Comparison of ENCODE assay signal across 9 cellular contexts in the genomic region with DNA sequence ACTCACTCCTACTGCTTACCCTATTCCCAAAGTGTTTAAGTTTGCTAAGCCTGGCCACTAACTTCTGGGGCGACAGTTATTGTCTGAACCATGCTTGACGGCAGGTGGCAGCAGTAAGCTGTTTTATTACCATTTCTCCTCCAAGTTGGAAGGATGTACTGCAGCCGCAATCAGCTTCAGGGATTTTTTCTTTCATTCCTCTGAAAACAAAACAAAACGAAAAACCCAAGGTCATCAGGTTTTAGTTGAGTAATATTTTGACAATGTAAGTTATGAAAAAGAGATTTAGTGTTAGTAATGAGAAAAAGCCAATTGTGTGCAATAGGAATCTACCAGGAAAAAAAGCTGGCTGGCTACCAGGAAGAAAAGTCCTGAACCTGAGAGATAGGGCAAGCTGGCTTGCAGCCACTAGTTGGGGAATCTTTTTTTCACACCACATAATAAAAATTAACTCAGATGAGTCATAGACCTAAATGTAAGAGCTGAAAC. TPM values are rescaled to one million over a fixed set of nuclear protein-coding genes. Genes with fewer than 3 reads are reported as not detected.
A peak's percentile ranks its signal among the peaks of the same experiment; 100 is the strongest.
DNase-seq lines count a peak whose midpoint lies in the region; ATAC-seq and TF ChIP-seq lines count a peak whose summit lies in the region.
"Had no signal": no experiment of that assay in that cellular context is flagged by ENCODE, and none has a peak within 500 bp of the region (broad histone marks: within the 10 kb centered on the region; RNA-seq: fewer than 3 reads in every experiment).

No MANE protein-coding gene starts in this region.

- no peaks in the 10 kb centered on the region for H3K27me3 ChIP-seq in Peyer's patch

- intact Hi-C loops in activated naive CD4-positive, alpha-beta T cell treated with anti-CD3 and anti-CD28 coated beads for 36 hours (cut with micrococcal nuclease), result loop anchor here (1.0 to 5.0 kb wide), 5 partner anchors 96 to 426 kb away; a partner anchor contains a TSS

- peak; percentile 16 for DNase-seq in DMS153 treated with DMSO at 0.1 percent for 48 hours (lab: John Stamatoyannopoulos, UW; ENCODE audit: unreplicated experiment)
- peak; percentile 23 to 77 (median 54) for DNase-seq in Peyer's patch
- peak; percentile 66 for DNase-seq in activated naive CD4-positive, alpha-beta T cell treated with anti-CD3 and anti-CD28 coated beads for 36 hours
- DNase-seq in glomerular visceral epithelial cell (ENCODE audit: extremely low spot score), result peak; percentile 88
- DNase-seq in progenitor cell of endocrine pancreas (ENCODE audit: low spot score, unreplicated experiment), result peak; percentile 19
- DNase-seq in NCI-H128 (lab: John Stamatoyannopoulos, UW; ENCODE audit: unreplicated experiment), result no peak

- ATAC-seq in GM19463 (IDR thresholded peaks at IDR 0.05; ENCODE audit: unreplicated experiment), result peak; percentile 80
- peak; percentile 67 for ATAC-seq in HG03469 (IDR thresholded peaks at IDR 0.05; ENCODE audit: unreplicated experiment)

- no peaks in the 10 kb centered on the region for H3K27me3 Mint-ChIP-seq in activated naive CD4-positive, alpha-beta T cell treated with anti-CD3 and anti-CD28 coated beads for 36 hours (ENCODE audit: low read depth)
- H3K27me3 Mint-ChIP-seq in progenitor cell of endocrine pancreas, result peaks cover 11% of the 10 kb centered on the region
- H3K27me3 Mint-ChIP-seq: dendritic cell treated with granulocyte-macrophage colony-stimulating factor and Interleukin-4, amounts not matched to agents 40 ng/mL and 50 ng/mL, for 4 days had no signal

- no peak overlapping the region for H3K27ac Mint-ChIP-seq in activated naive CD4-positive, alpha-beta T cell treated with anti-CD3 and anti-CD28 coated beads for 36 hours
- no peak overlapping the region for H3K27ac Mint-ChIP-seq in progenitor cell of endocrine pancreas
- H3K27ac Mint-ChIP-seq: dendritic cell treated with granulocyte-macrophage colony-stimulating factor and Interleukin-4, amounts not matched to agents 40 ng/mL and 50 ng/mL, for 4 days had no signal

- H3K4me1 Mint-ChIP-seq in activated naive CD4-positive, alpha-beta T cell treated with anti-CD3 and anti-CD28 coated beads for 36 hours (ENCODE audit: low read depth), result peaks cover 4% of the 10 kb centered on the region
- peaks cover 3% of the 10 kb centered on the region for H3K4me1 Mint-ChIP-seq in progenitor cell of endocrine pancreas (ENCODE audit: low read depth)

- CTCF ChIA-PET in activated naive CD4-positive, alpha-beta T cell treated with anti-CD3 and anti-CD28 coated beads for 36 hours (lab: Charles Lee), result interaction anchor here (0.8 to 2.4 kb wide), 9 partner anchors 9 to 291 kb away, joined by 3 to 14 read pairs (median 4); a partner anchor contains a TSS

- no peak for TF ChIP-seq POLR2A in Peyer's patch (IDR thresholded peaks at IDR 0.05)

- H3K4me1 ChIP-seq in Peyer's patch, result no peaks in the 10 kb centered on the region

- H3K4me3 ChIP-seq in Peyer's patch, result no peak overlapping the region

- no peaks in the 10 kb centered on the region for H3K9me3 ChIP-seq in Peyer's patch

- no peaks in the 10 kb centered on the region for H3K36me3 Mint-ChIP-seq in activated naive CD4-positive, alpha-beta T cell treated with anti-CD3 and anti-CD28 coated beads for 36 hours (ENCODE audit: low read depth)
- no peaks in the 10 kb centered on the region for H3K36me3 Mint-ChIP-seq in progenitor cell of endocrine pancreas (ENCODE audit: insufficient read depth)

- H3K4me3 Mint-ChIP-seq in activated naive CD4-positive, alpha-beta T cell treated with anti-CD3 and anti-CD28 coated beads for 36 hours, result no peak overlapping the region
- no peak overlapping the region for H3K4me3 Mint-ChIP-seq in progenitor cell of endocrine pancreas (ENCODE audit: low read depth)
- H3K4me3 Mint-ChIP-seq: dendritic cell treated with granulocyte-macrophage colony-stimulating factor and Interleukin-4, amounts not matched to agents 40 ng/mL and 50 ng/mL, for 4 days had no signal

- H3K27ac ChIP-seq in Peyer's patch, result no peak overlapping the region

- TF ChIP-seq CTCF in Peyer's patch (IDR thresholded peaks at IDR 0.05) (peak in 5 of 6 experiments; percentile 6 to 83 (median 64)), progenitor cell of endocrine pancreas (IDR thresholded peaks at IDR 0.05; ENCODE audit: unreplicated experiment) (peak; percentile 71)

- H3K36me3 ChIP-seq in Peyer's patch, result no peaks in the 10 kb centered on the region

- H3K9me3 Mint-ChIP-seq in activated naive CD4-positive, alpha-beta T cell treated with anti-CD3 and anti-CD28 coated beads for 36 hours, result no peaks in the 10 kb centered on the region
- peaks cover 3% of the 10 kb centered on the region for H3K9me3 Mint-ChIP-seq in progenitor cell of endocrine pancreas (ENCODE audit: low read depth)
- H3K9me3 Mint-ChIP-seq: dendritic cell treated with granulocyte-macrophage colony-stimulating factor and Interleukin-4, amounts not matched to agents 40 ng/mL and 50 ng/mL, for 4 days had no signal

RNA-seq across cellular contexts. Expression of a gene that starts 13.2 kb away (rescaled TPM):
- total RNA-seq in Peyer's patch, result 1 to 10 TPM in 2 of 4 donors, under 1 TPM in 1, not detected in 1; 0.35 to 1.2 (median 1.0) TPM
- under 1 TPM; 0.17 to 0.22 TPM for total RNA-seq in activated naive CD4-positive, alpha-beta T cell treated with anti-CD3 and anti-CD28 coated beads for 36 hours
- total RNA-seq in progenitor cell of endocrine pancreas, result 2.4 and 2.8 TPM in 2 replicates
